ENCODE assay signal across 1 cellular context in genomic region chr19:45584332-45585157, GRCh38.
TF ChIP-seq lines count a peak whose summit lies in the region.

Gene OPA3 (minus strand): TSS chr19:45584802. CDS start chr19:45584764, 38 bp downstream.

TF ChIP-seq in A549, 52 proteins besides CTCF, POLR2A, EP300 and RAD21 (continued from another document):
- TF ChIP-seq RARB (CRISPR knock-in tag; IDR thresholded peaks at IDR 0.05) (no peak), PHF8 (IDR thresholded peaks at IDR 0.05; ENCODE audit: borderline replicate concordance, low read depth) (peak; percentile 77), MAFK (IDR thresholded peaks at IDR 0.05; ENCODE audit: partially characterized antibody) (peak; percentile 99), HDAC2 (IDR thresholded peaks at IDR 0.05) (no peak)
